24 cellular contexts compared by ENCODE assay signal in the genomic region with DNA sequence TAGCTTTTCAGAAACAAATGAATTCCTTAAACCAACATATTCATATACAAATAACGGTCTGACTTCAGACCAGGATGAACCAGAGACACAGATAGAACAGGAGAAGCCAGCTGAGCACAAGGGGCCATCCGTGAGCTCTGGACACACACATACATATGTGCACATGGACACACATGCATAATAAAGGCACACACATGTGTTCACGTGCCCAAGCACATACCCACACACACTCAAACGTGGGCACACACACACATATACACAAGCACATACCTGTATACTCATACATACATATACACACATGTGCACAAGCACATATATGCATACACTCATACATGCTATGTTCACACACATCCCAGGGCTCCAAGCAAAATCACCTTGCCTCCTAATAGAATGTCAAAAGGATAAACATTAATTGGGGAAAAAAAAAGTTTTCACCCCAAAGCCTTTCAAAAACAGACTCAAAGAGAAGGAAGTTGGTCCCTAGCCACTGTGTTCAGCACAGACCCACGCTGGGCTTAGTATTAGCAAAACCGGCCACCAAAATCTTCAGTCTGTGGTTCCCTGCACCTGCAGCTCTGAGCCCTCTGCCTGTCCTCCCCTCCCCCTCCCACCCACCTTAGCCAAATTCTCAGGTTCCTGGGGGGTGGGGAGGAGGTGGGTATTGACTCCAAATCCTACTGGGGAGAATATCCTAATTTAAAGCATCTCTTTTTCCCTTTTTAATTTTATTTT.
A peak's percentile ranks its signal among the peaks of the same experiment; 100 is the strongest.
DNase-seq lines count a peak whose midpoint lies in the region; ATAC-seq, FAIRE-seq and TF ChIP-seq lines count a peak whose summit lies in the region.
"Had no signal": no experiment of that assay in that cellular context is flagged by ENCODE, and none has a peak within 500 bp of the region (broad histone marks: within the 10 kb centered on the region; RNA-seq: fewer than 3 reads in every experiment).

No MANE protein-coding gene starts in this region.

- TF ChIP-seq POLR2A in HepG2 (IDR thresholded peaks at IDR 0.05; ENCODE audit: insufficient read depth in 1 of 2, low read depth in 2 of 2, low read length in 2 of 2) = no peak
- TF ChIP-seq POLR2A in right lobe of liver (IDR thresholded peaks at IDR 0.05) = no peak

- TF ChIP-seq CTCF in HepG2 (CRISPR knock-in tag; IDR thresholded peaks at IDR 0.05) (no peak), right lobe of liver (IDR thresholded peaks at IDR 0.05) (no peak)

- H3K9ac ChIP-seq in HepG2 (ENCODE audit: insufficient read depth, low read depth, low read length) = no peak overlapping the region
- no peak overlapping the region for H3K9ac ChIP-seq in SK-N-MC (ENCODE audit: insufficient read length)

- no peaks in the 10 kb centered on the region for H3K79me2 ChIP-seq in HepG2 (ENCODE audit: insufficient read depth, low read length)

- in situ Hi-C loops in HepG2 (cut with HindIII; ENCODE audit: extremely low pct_ligation_motif_present, low pct_unique_long_range_greater_than_20kb) = no loop called here

- DNase-seq in HepG2 (ENCODE audit: low spot score) = no peak
- DNase-seq in right lobe of liver = no peak
- no peak for DNase-seq in SK-N-MC (ENCODE audit: low read depth, low spot score)
- DNase-seq in mesenteric fat pad (ENCODE audit: low spot score) = peak; percentile 39
- DNase-seq in hippocampal formation (lab: John Stamatoyannopoulos, UW) = no peak
- DNase-seq: activated CD4-positive, alpha-beta T cell treated with anti-CD3 and anti-CD28 coated beads, Interleukin-2, amount 10 ng/mL, durations not matched to agents 7 days and 5 days; activated CD8-positive, alpha-beta memory T cell treated with anti-CD3 and anti-CD28 coated beads, Interleukin-2, amount 10 ng/mL, durations not matched to agents 7 days and 5 days; Calu3; central memory CD4-positive, alpha-beta T cell; EL; heart right ventricle; left ventricle myocardium superior; mucosa of descending colon; NCI-H1436; NCI-H2107; NCI-H524 had no signal

- 16% methylated on average over 6 of the region's 6 CpGs for WGBS in HepG2 (ENCODE audit: low lambda C conversion rate)
- WGBS in right lobe of liver (ENCODE audit: insufficient coverage, low coverage, low lambda C conversion rate, missing lambda C conversion rate) = 44% methylated on average over 6 of the region's 6 CpGs

- intact Hi-C loops in HepG2 (cut with micrococcal nuclease; ENCODE audit: unreplicated experiment) = no loop called here
- intact Hi-C loops in right lobe of liver (cut with DNase I) = no loop called here

- no peak overlapping the region for H3K27ac ChIP-seq in HepG2 (ENCODE audit: extremely low read length, insufficient read depth, low read length)
- H3K27ac ChIP-seq in right lobe of liver = no peak overlapping the region
- peak overlapping the region; percentile 95 for H3K27ac ChIP-seq in SK-N-MC
- H3K27ac ChIP-seq: ascending aorta, heart right ventricle, thoracic aorta had no signal

- no peak overlapping the region for H3K4me2 ChIP-seq in HepG2 (ENCODE audit: low read depth, low read length)

- POLR2A ChIA-PET in HepG2 (lab: Yijun Ruan, JAX) = no interaction called here

- CTCF ChIA-PET in HepG2 (lab: Yijun Ruan, JAX; ENCODE audit: low intra/inter-chr PET ratio, low total read pairs) = no interaction called here

- H3K27me3 ChIP-seq in HepG2 (ENCODE audit: control insufficient read depth in 1 of 2, insufficient read depth in 2 of 2, low read length in 2 of 2) (peaks cover 7 to 45% of the 10 kb centered on the region in 2 experiments; a peak in 4 of 5 replicates), right lobe of liver (no peaks in the 10 kb centered on the region)
- H3K27me3 ChIP-seq: ascending aorta, heart right ventricle had no signal

- H3K36me3 ChIP-seq in HepG2 (replicated peaks in 1 of 2; ENCODE audit: control insufficient read depth in 1 of 2, insufficient read depth in 2 of 2, low read length in 2 of 2) (no peaks in the 10 kb centered on the region), right lobe of liver (no peaks in the 10 kb centered on the region), SK-N-MC (ENCODE audit: insufficient read depth, low read length) (no peaks in the 10 kb centered on the region)
- H3K36me3 ChIP-seq: ascending aorta, heart right ventricle, thoracic aorta had no signal

- H3K4me3 ChIP-seq in HepG2 (replicated peaks in 1 of 3; ENCODE audit: insufficient read depth in 1 of 3, low read depth in 2 of 3, low read length in 3 of 3) = no peak overlapping the region
- H3K4me3 ChIP-seq in right lobe of liver = no peak overlapping the region
- H3K4me3 ChIP-seq in SK-N-MC = no peak overlapping the region
- H3K4me3 ChIP-seq: ascending aorta, heart right ventricle, mucosa of descending colon, thoracic aorta had no signal

- FAIRE-seq in HepG2 (lab: Jason Lieb, UNC) = no peak
- FAIRE-seq: A204.1 had no signal

- H4K20me1 ChIP-seq in HepG2 (ENCODE audit: insufficient read depth, low read length) = no peaks in the 10 kb centered on the region

- H2AFZ ChIP-seq in HepG2 (ENCODE audit: low read length) = no peak overlapping the region

- H3K9me3 ChIP-seq in HepG2 (ENCODE audit: low read length) = no peaks in the 10 kb centered on the region
- no peaks in the 10 kb centered on the region for H3K9me3 ChIP-seq in right lobe of liver
- H3K9me3 ChIP-seq in SK-N-MC (ENCODE audit: low read depth, low read length) = no peaks in the 10 kb centered on the region
- H3K9me3 ChIP-seq: ascending aorta, heart right ventricle, mucosa of descending colon, thoracic aorta had no signal

- no TSS peak for BruUV-seq in HepG2 (replicated peaks; lab: Mats Ljungman, UMichigan)

- H3K4me1 ChIP-seq in HepG2 (ENCODE audit: insufficient read depth, low read length) = no peaks in the 10 kb centered on the region
- no peaks in the 10 kb centered on the region for H3K4me1 ChIP-seq in right lobe of liver
- H3K4me1 ChIP-seq: ascending aorta, heart right ventricle had no signal

- no peak for TF ChIP-seq RAD21 in HepG2 (CRISPR knock-in tag; IDR thresholded peaks at IDR 0.05)

- TF ChIP-seq EP300 in HepG2 (IDR thresholded peaks at IDR 0.05; ENCODE audit: low read depth in 2 of 2, low read length in 2 of 2) = no peak
- TF ChIP-seq EP300 in HepG2 (CRISPR knock-in tag; IDR thresholded peaks at IDR 0.05; ENCODE audit: borderline replicate concordance) = no peak

- ATAC-seq in HepG2 (no peak), right lobe of liver (no peak), GM18907 (IDR thresholded peaks at IDR 0.05; ENCODE audit: unreplicated experiment) (no peak), GM21825 (IDR thresholded peaks at IDR 0.05; ENCODE audit: unreplicated experiment) (no peak), GM21529 (IDR thresholded peaks at IDR 0.05; ENCODE audit: unreplicated experiment) (no peak)
- ATAC-seq: activated CD8-positive, alpha-beta memory T cell treated with anti-CD3 and anti-CD28 coated beads, Interleukin-2, amount 10 ng/mL, durations not matched to agents 7 days and 5 days; activated naive CD4-positive, alpha-beta T cell treated with anti-CD3 and anti-CD28 coated beads, Interleukin-2, amount 50 U/mL, for 72 hours; heart right ventricle; left ventricle myocardium superior; mucosa of descending colon; stimulated activated effector memory CD8-positive, alpha-beta T cell treated with anti-CD3 and anti-CD28 coated beads, Interleukin-12 subunit alpha, Interleukin-12 subunit beta, amount 100 ng/mL, for 72 hours had no signal

TF ChIP-seq in HepG2, 621 proteins besides CTCF, POLR2A, EP300 and RAD21:
- TF ChIP-seq, protein P1, sequence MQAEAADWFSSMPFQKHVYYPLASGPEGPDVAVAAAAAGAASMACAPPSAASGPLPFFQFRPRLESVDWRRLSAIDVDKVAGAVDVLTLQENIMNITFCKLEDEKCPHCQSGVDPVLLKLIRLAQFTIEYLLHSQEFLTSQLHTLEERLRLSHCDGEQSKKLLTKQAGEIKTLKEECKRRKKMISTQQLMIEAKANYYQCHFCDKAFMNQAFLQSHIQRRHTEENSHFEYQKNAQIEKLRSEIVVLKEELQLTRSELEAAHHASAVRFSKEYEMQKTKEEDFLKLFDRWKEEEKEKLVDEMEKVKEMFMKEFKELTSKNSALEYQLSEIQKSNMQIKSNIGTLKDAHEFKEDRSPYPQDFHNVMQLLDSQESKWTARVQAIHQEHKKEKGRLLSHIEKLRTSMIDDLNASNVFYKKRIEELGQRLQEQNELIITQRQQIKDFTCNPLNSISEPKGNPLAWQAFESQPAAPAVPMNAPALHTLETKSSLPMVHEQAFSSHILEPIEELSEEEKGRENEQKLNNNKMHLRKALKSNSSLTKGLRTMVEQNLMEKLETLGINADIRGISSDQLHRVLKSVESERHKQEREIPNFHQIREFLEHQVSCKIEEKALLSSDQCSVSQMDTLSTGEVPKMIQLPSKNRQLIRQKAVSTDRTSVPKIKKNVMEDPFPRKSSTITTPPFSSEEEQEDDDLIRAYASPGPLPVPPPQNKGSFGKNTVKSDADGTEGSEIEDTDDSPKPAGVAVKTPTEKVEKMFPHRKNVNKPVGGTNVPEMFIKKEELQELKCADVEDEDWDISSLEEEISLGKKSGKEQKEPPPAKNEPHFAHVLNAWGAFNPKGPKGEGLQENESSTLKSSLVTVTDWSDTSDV (CRISPR knock-in tag; IDR thresholded peaks at IDR 0.05) = no peak
- TF ChIP-seq ZNF792 (CRISPR knock-in tag; IDR thresholded peaks at IDR 0.05) (no peak), ZNF891 (CRISPR knock-in tag; IDR thresholded peaks at IDR 0.05) (no peak), MED8 (CRISPR knock-in tag; IDR thresholded peaks at IDR 0.05; ENCODE audit: insufficient replicate concordance) (no peak), ZNF510 (CRISPR knock-in tag; IDR thresholded peaks at IDR 0.05; ENCODE audit: low read depth) (no peak), ZNF883 (CRISPR knock-in tag; IDR thresholded peaks at IDR 0.05; ENCODE audit: not compliant biosample characterization) (no peak), ZEB1 (IDR thresholded peaks at IDR 0.05; ENCODE audit: insufficient replicate concordance, low read depth) (no peak)
- TF ChIP-seq, protein P2, sequence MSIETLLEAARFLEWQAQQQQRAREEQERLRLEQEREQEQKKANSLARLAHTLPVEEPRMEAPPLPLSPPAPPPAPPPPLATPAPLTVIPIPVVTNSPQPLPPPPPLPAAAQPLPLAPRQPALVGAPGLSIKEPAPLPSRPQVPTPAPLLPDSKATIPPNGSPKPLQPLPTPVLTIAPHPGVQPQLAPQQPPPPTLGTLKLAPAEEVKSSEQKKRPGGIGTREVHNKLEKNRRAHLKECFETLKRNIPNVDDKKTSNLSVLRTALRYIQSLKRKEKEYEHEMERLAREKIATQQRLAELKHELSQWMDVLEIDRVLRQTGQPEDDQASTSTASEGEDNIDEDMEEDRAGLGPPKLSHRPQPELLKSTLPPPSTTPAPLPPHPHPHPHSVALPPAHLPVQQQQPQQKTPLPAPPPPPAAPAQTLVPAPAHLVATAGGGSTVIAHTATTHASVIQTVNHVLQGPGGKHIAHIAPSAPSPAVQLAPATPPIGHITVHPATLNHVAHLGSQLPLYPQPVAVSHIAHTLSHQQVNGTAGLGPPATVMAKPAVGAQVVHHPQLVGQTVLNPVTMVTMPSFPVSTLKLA (IDR thresholded peaks at IDR 0.05) = peak; percentile 83
